In the genomic region with DNA sequence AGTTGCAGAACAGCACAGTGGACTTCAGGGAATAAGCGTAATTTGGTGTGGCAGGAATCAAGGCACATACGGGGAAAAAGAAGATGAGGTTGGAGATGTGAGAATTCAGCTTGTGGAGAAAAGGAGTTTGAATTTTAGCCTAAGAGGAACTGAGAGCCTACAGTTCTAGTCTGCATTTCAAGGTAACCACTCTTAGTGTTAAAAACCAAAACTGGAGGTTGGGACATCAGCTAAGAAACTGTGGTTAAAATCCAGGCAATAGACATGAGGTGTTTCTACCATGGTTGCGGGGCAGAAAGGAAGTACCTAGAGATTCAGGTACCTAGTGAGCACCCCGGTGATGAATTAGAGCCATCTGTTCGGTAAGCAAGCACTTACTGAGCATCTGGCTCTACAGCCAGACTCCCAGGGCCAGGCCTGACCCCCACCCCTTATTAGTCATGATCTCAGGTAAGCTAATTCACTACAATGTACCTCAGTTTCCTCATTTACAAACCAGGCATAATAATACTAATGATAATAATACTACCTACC, we compare ENCODE assay signal across 1 cellular context.
TF ChIP-seq lines count a peak whose summit lies in the region.

No MANE protein-coding gene starts in this region.

TF ChIP-seq in GM23338, 12 proteins besides CTCF, POLR2A, EP300 and RAD21 (continued from another document):
- TF ChIP-seq ZNF462 (CRISPR knock-in tag; IDR thresholded peaks at IDR 0.05) (no peak), ZNF331 (CRISPR knock-in tag; IDR thresholded peaks at IDR 0.05; ENCODE audit: low read depth) (no peak), ZNF114 (CRISPR knock-in tag; IDR thresholded peaks at IDR 0.05) (no peak), NANOG (IDR thresholded peaks at IDR 0.05; ENCODE audit: borderline replicate concordance) (no peak), CREB1 (CRISPR knock-in tag; IDR thresholded peaks at IDR 0.05; ENCODE audit: low read depth) (no peak), EZH2 (IDR thresholded peaks at IDR 0.05; ENCODE audit: low read depth, unreplicated experiment) (no peak)
